1 cellular context compared by ENCODE assay signal in the genomic region with DNA sequence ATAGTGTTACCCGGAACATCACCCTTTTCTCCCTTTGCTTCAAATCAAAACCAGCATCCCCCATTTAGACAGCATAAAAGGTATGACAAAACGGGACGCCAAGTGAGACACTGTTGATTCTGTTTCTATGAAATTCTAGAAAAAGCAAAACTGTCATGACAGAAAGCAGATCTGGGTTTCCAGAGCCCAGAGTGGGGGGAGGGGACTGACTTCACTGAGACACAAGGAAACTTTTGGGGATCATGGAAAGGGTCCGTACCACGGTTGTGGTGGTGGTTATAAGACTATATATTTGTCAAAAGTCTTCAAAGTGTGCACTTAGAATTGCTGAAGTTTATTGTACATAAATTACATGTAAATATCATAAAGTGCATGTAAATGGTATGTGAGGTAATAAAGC.
TF ChIP-seq lines count a peak whose summit lies in the region.

No MANE protein-coding gene starts in this region.

TF ChIP-seq in HepG2, 621 proteins besides CTCF, POLR2A, EP300 and RAD21:
- TF ChIP-seq XBP1 (CRISPR knock-in tag; IDR thresholded peaks at IDR 0.05) (no peak), ZBTB1 (CRISPR knock-in tag; IDR thresholded peaks at IDR 0.05; ENCODE audit: borderline replicate concordance) (no peak), HDAC2 (CRISPR knock-in tag; IDR thresholded peaks at IDR 0.05) (no peak), PHF20 (CRISPR knock-in tag; IDR thresholded peaks at IDR 0.05) (no peak), ATRX (CRISPR knock-in tag; IDR thresholded peaks at IDR 0.05; ENCODE audit: borderline replicate concordance) (no peak), SOX13 (IDR thresholded peaks at IDR 0.05) (no peak), SOX13 (CRISPR knock-in tag; conservative IDR thresholded peaks at IDR 0.05 in 1 of 2, IDR thresholded peaks at IDR 0.05 in 1 of 2) (no peak), KAT7 (CRISPR knock-in tag; IDR thresholded peaks at IDR 0.05; ENCODE audit: borderline replicate concordance) (no peak)
- TF ChIP-seq, protein P1, sequence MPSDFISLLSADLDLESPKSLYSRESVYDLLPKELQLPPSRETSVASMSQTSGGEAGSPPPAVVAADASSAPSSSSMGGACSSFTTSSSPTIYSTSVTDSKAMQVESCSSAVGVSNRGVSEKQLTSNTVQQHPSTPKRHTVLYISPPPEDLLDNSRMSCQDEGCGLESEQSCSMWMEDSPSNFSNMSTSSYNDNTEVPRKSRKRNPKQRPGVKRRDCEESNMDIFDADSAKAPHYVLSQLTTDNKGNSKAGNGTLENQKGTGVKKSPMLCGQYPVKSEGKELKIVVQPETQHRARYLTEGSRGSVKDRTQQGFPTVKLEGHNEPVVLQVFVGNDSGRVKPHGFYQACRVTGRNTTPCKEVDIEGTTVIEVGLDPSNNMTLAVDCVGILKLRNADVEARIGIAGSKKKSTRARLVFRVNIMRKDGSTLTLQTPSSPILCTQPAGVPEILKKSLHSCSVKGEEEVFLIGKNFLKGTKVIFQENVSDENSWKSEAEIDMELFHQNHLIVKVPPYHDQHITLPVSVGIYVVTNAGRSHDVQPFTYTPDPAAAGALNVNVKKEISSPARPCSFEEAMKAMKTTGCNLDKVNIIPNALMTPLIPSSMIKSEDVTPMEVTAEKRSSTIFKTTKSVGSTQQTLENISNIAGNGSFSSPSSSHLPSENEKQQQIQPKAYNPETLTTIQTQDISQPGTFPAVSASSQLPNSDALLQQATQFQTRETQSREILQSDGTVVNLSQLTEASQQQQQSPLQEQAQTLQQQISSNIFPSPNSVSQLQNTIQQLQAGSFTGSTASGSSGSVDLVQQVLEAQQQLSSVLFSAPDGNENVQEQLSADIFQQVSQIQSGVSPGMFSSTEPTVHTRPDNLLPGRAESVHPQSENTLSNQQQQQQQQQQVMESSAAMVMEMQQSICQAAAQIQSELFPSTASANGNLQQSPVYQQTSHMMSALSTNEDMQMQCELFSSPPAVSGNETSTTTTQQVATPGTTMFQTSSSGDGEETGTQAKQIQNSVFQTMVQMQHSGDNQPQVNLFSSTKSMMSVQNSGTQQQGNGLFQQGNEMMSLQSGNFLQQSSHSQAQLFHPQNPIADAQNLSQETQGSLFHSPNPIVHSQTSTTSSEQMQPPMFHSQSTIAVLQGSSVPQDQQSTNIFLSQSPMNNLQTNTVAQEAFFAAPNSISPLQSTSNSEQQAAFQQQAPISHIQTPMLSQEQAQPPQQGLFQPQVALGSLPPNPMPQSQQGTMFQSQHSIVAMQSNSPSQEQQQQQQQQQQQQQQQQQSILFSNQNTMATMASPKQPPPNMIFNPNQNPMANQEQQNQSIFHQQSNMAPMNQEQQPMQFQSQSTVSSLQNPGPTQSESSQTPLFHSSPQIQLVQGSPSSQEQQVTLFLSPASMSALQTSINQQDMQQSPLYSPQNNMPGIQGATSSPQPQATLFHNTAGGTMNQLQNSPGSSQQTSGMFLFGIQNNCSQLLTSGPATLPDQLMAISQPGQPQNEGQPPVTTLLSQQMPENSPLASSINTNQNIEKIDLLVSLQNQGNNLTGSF (CRISPR knock-in tag; IDR thresholded peaks at IDR 0.05) = no peak
